In genomic region chr7:51103718-51104117, GRCh38 we compare ENCODE assay signal across 29 cellular contexts.
"Had no signal": no experiment of that assay in that cellular context is flagged by ENCODE, and none has a peak within 500 bp of the region (broad histone marks: within the 10 kb centered on the region; RNA-seq: fewer than 3 reads in every experiment).

No MANE protein-coding gene starts in this region.

- H3K9me3 Mint-ChIP-seq: dendritic cell treated with granulocyte-macrophage colony-stimulating factor and Interleukin-4, amounts not matched to agents 40 ng/mL and 50 ng/mL, for 4 days; effector memory CD8-positive, alpha-beta T cell had no signal

- H3K27ac ChIP-seq: colonic mucosa, coronary artery, epithelial cell of prostate, esophagus muscularis mucosa, esophagus squamous epithelium, foreskin keratinocyte, gastrocnemius medialis, gastroesophageal sphincter, heart left ventricle, heart right ventricle had no signal

- H3K4me1 ChIP-seq: colonic mucosa, esophagus squamous epithelium, foreskin keratinocyte, gastrocnemius medialis, heart left ventricle had no signal

- FAIRE-seq: colon, endometrium, endothelial cell of umbilical vein, frontal cortex had no signal

- H3K36me3 ChIP-seq: colonic mucosa, esophagus muscularis mucosa, esophagus squamous epithelium, gastrocnemius medialis, gastroesophageal sphincter, heart left ventricle, heart right ventricle had no signal

- H3K27ac Mint-ChIP-seq: dendritic cell treated with granulocyte-macrophage colony-stimulating factor and Interleukin-4, amounts not matched to agents 40 ng/mL and 50 ng/mL, for 4 days; effector memory CD8-positive, alpha-beta T cell; endodermal cell had no signal

- H3K4me3 ChIP-seq: colonic mucosa, coronary artery, dorsolateral prefrontal cortex, esophagus muscularis mucosa, esophagus squamous epithelium, gastrocnemius medialis, gastroesophageal sphincter, heart left ventricle, heart right ventricle had no signal

- ATAC-seq: effector memory CD8-positive, alpha-beta T cell; esophagus mucosa; foreskin keratinocyte; gastrocnemius medialis; gastroesophageal sphincter; heart left ventricle; heart right ventricle had no signal

- H3K27me3 Mint-ChIP-seq: dendritic cell treated with granulocyte-macrophage colony-stimulating factor and Interleukin-4, amounts not matched to agents 40 ng/mL and 50 ng/mL, for 4 days had no signal

- DNase-seq: colonic mucosa; cortex of kidney; dermis blood vessel endothelial cell; dorsolateral prefrontal cortex; effector CD4-positive, alpha-beta T cell; effector CD8-positive, alpha-beta T cell; effector memory CD4-positive, alpha-beta T cell; effector memory CD8-positive, alpha-beta T cell; endodermal cell; erythroblast; esophagus squamous epithelium; foreskin fibroblast; foreskin keratinocyte; foreskin melanocyte; gastrocnemius medialis; glutamatergic neuron; head of caudate nucleus; heart left ventricle; heart right ventricle had no signal

- H3K4me3 Mint-ChIP-seq: dendritic cell treated with granulocyte-macrophage colony-stimulating factor and Interleukin-4, amounts not matched to agents 40 ng/mL and 50 ng/mL, for 4 days; effector memory CD8-positive, alpha-beta T cell; endodermal cell had no signal

- H3K9me3 ChIP-seq: colonic mucosa, esophagus muscularis mucosa, esophagus squamous epithelium, gastrocnemius medialis had no signal

- H3K27me3 ChIP-seq: colonic mucosa, dorsolateral prefrontal cortex, esophagus muscularis mucosa, esophagus squamous epithelium, gastrocnemius medialis, gastroesophageal sphincter, heart left ventricle, heart right ventricle had no signal
